In the genomic region with DNA sequence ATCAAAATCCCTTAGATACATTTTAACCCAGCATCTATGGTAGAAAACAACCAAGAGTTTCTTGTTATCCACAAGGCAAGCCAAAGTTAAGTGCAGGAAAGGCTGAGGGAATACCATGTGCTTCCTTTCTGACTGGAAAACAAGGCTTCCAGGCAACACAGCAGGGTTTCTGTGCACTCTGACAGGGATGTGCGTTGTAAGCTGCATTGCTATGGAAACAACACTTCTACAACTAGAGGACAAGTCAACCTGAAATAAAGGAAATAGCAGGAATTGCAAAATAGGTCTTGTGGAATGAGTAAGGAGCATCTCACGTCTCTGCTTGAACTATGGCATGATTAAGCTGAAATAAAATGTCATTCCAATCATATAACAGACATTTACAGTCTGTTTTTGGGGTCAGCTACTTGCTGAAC, we compare ENCODE assay signal across 8 cellular contexts. TPM values are rescaled to one million over a fixed set of nuclear protein-coding genes. Genes with fewer than 3 reads are reported as not detected.
DNase-seq lines count a peak whose midpoint lies in the region; ATAC-seq and TF ChIP-seq lines count a peak whose summit lies in the region.

No MANE protein-coding gene starts in this region.

- H3K4me1 Mint-ChIP-seq in GM23338, result peaks cover 19% of the 10 kb centered on the region; the same call in 2 of the 3 replicates

- peaks cover 8% of the 10 kb centered on the region; the same call in 1 of the 2 replicates for H4K20me1 ChIP-seq in GM23338 (replicated peaks; ENCODE audit: insufficient read depth)

- no peak for TF ChIP-seq POLR2A in gastroesophageal sphincter (IDR thresholded peaks at IDR 0.05)

- H3K4me3 ChIP-seq in GM23338 (no peak overlapping the region), gastroesophageal sphincter (no peak overlapping the region)

- DNase-seq in GM23338 (ENCODE audit: low spot score) (peak; percentile 71), retina (peak; percentile 71), OCI-M1 (lab: John Stamatoyannopoulos, UW) (no peak)
- no peak for DNase-seq in activated CD4-positive, CD25-positive, alpha-beta regulatory T cell (lab: John Stamatoyannopoulos, UW)

- no peaks in the 10 kb centered on the region for H3K36me3 ChIP-seq in GM23338 (ENCODE audit: insufficient read depth)
- H3K36me3 ChIP-seq in gastroesophageal sphincter, result peaks cover 0 to 23% of the 10 kb centered on the region in 2 donors

- TF ChIP-seq CTCF in GM23338 (conservative IDR thresholded peaks at IDR 0.05; ENCODE audit: low read depth in 2 of 2) (no peak), gastroesophageal sphincter (IDR thresholded peaks at IDR 0.05) (no peak)

- no peaks in the 10 kb centered on the region for H3K27me3 Mint-ChIP-seq in GM23338 (ENCODE audit: insufficient read depth, low read depth, poor library complexity)

- no peaks in the 10 kb centered on the region for H3K9me2 ChIP-seq in GM23338 (ENCODE audit: insufficient read depth)

- H3K27ac Mint-ChIP-seq in GM23338, result no peak overlapping the region

- no peaks in the 10 kb centered on the region for H3K9me3 ChIP-seq in gastroesophageal sphincter

- no peaks in the 10 kb centered on the region for H3F3A ChIP-seq in GM23338 (replicated peaks; ENCODE audit: low read depth)

- no peak overlapping the region for H3K4me2 ChIP-seq in GM23338

- ATAC-seq in GM23338 (peak; percentile 50; the same call in 2 of the 3 replicates), SK-N-SH treated with all-trans-retinoic acid at 6 μM for 48 hours (peak; percentile 97), gastroesophageal sphincter (peak; percentile 73), HG02970 (IDR thresholded peaks at IDR 0.05; ENCODE audit: low FRiP score, unreplicated experiment) (no peak), HG03108 (IDR thresholded peaks at IDR 0.05; ENCODE audit: unreplicated experiment) (no peak)

- TF ChIP-seq EP300 in gastroesophageal sphincter (IDR thresholded peaks at IDR 0.05), result no peak

- H3K4me1 ChIP-seq in GM23338 (ENCODE audit: insufficient read depth) (no peaks in the 10 kb centered on the region), gastroesophageal sphincter (peaks cover 0 to 18% (median 3%) of the 10 kb centered on the region in 3 donors)

- H3K4me3 Mint-ChIP-seq in GM23338, result no peak overlapping the region

- H3K36me3 Mint-ChIP-seq in GM23338 (ENCODE audit: low read depth), result 0 out of 3 replicates have a peak, but pooled peaks cover 6% of the 10 kb centered on the region

- H3K79me2 ChIP-seq in GM23338 (replicated peaks; ENCODE audit: insufficient read depth), result no peaks in the 10 kb centered on the region; the same call in 1 of the 2 replicates

- 0 to 10% methylated on average over 1 to 2 of the region's 2 CpGs for WGBS in gastroesophageal sphincter (ENCODE audit: low coverage in 1 of 2), 2 donors

- no peaks in the 10 kb centered on the region for H3K27me3 ChIP-seq in GM23338 (ENCODE audit: insufficient read depth)
- no peaks in the 10 kb centered on the region for H3K27me3 ChIP-seq in gastroesophageal sphincter

- H3K27ac ChIP-seq in GM23338 (ENCODE audit: low read depth) (0 out of 2 replicates have a peak overlapping the region, but pooled peaks have one; percentile 0), gastroesophageal sphincter (peak overlapping the region in 1 of 4 donors; percentile 42)

- no peak overlapping the region for H2AFZ ChIP-seq in GM23338

- H3K9me3 Mint-ChIP-seq in GM23338, result no peaks in the 10 kb centered on the region

TF ChIP-seq in GM23338, 12 proteins besides CTCF, POLR2A, EP300 and RAD21 (continues in another document):
- TF ChIP-seq JUNB (IDR thresholded peaks at IDR 0.05; ENCODE audit: unreplicated experiment) (no peak), EZH2phosphoT487 (IDR thresholded peaks at IDR 0.05; ENCODE audit: unreplicated experiment) (no peak)
- TF ChIP-seq, protein P1, sequence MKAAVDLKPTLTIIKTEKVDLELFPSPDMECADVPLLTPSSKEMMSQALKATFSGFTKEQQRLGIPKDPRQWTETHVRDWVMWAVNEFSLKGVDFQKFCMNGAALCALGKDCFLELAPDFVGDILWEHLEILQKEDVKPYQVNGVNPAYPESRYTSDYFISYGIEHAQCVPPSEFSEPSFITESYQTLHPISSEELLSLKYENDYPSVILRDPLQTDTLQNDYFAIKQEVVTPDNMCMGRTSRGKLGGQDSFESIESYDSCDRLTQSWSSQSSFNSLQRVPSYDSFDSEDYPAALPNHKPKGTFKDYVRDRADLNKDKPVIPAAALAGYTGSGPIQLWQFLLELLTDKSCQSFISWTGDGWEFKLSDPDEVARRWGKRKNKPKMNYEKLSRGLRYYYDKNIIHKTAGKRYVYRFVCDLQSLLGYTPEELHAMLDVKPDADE (IDR thresholded peaks at IDR 0.05), result no peak

TF ChIP-seq in SK-N-SH treated with all-trans-retinoic acid at 6 μM for 48 hours, 23 proteins besides CTCF, POLR2A, EP300 and RAD21:
- TF ChIP-seq, protein P2, sequence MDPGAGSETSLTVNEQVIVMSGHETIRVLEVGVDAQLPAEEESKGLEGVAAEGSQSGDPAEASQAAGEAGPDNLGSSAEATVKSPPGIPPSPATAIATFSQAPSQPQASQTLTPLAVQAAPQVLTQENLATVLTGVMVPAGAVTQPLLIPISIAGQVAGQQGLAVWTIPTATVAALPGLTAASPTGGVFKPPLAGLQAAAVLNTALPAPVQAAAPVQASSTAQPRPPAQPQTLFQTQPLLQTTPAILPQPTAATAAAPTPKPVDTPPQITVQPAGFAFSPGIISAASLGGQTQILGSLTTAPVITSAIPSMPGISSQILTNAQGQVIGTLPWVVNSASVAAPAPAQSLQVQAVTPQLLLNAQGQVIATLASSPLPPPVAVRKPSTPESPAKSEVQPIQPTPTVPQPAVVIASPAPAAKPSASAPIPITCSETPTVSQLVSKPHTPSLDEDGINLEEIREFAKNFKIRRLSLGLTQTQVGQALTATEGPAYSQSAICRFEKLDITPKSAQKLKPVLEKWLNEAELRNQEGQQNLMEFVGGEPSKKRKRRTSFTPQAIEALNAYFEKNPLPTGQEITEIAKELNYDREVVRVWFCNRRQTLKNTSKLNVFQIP (CRISPR knock-in tag; IDR thresholded peaks at IDR 0.05; ENCODE audit: borderline replicate concordance, low read depth), result no peak
- no peak for TF ChIP-seq GLIS3 (CRISPR knock-in tag; IDR thresholded peaks at IDR 0.05)
- TF ChIP-seq ISL1 (CRISPR knock-in tag; IDR thresholded peaks at IDR 0.05), result 0 out of 2 replicates have a peak, but pooled peaks have one; percentile 34
- TF ChIP-seq ZC3H10 (CRISPR knock-in tag; IDR thresholded peaks at IDR 0.05), result no peak
- TF ChIP-seq, protein P3, sequence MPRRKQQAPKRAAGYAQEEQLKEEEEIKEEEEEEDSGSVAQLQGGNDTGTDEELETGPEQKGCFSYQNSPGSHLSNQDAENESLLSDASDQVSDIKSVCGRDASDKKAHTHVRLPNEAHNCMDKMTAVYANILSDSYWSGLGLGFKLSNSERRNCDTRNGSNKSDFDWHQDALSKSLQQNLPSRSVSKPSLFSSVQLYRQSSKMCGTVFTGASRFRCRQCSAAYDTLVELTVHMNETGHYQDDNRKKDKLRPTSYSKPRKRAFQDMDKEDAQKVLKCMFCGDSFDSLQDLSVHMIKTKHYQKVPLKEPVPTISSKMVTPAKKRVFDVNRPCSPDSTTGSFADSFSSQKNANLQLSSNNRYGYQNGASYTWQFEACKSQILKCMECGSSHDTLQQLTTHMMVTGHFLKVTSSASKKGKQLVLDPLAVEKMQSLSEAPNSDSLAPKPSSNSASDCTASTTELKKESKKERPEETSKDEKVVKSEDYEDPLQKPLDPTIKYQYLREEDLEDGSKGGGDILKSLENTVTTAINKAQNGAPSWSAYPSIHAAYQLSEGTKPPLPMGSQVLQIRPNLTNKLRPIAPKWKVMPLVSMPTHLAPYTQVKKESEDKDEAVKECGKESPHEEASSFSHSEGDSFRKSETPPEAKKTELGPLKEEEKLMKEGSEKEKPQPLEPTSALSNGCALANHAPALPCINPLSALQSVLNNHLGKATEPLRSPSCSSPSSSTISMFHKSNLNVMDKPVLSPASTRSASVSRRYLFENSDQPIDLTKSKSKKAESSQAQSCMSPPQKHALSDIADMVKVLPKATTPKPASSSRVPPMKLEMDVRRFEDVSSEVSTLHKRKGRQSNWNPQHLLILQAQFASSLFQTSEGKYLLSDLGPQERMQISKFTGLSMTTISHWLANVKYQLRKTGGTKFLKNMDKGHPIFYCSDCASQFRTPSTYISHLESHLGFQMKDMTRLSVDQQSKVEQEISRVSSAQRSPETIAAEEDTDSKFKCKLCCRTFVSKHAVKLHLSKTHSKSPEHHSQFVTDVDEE (CRISPR knock-in tag; IDR thresholded peaks at IDR 0.05), result no peak
- no peak for TF ChIP-seq TCF4 (CRISPR knock-in tag; IDR thresholded peaks at IDR 0.05; ENCODE audit: borderline replicate concordance)
- no peak for TF ChIP-seq RARB (CRISPR knock-in tag; IDR thresholded peaks at IDR 0.05)

RNA-seq across cellular contexts. Expression of a gene that starts 55.3 kb away (rescaled TPM):
- total RNA-seq in GM23338 (2014; rRNA removed; shearing (Covaris generic)), result 89.9 and 90.3 TPM in 2 replicates
- polyA plus RNA-seq in GM23338 (2016; fragmentation: Nextera tagmentation; extraction: Ambion mirVana), result 199 and 224 TPM in 2 replicates
- total RNA-seq in gastroesophageal sphincter, result 10 to 100 TPM; 45.1 to 70.0 (median 50.0) TPM

Comparison
In these comparisons a context has a peak if more than half of its experiments do, and no peak if none do; other contexts are left out.
1. ATAC-seq: peak in GM23338 (single experiment), SK-N-SH treated with all-trans-retinoic acid at 6 μM for 48 hours (single experiment) and gastroesophageal sphincter (single experiment); none in HG02970 (single experiment) and HG03108 (single experiment).
2. DNase-seq: peak in GM23338 (single experiment) and retina (single experiment); none in OCI-M1 (single experiment) and activated CD4-positive, CD25-positive, alpha-beta regulatory T cell (0 of 4).